ENCODE assay signal across 34 cellular contexts in genomic region chr12:34384693-34385092, GRCh38.
"Had no signal": no experiment of that assay in that cellular context is flagged by ENCODE, and none has a peak within 500 bp of the region (broad histone marks: within the 10 kb centered on the region; RNA-seq: fewer than 3 reads in every experiment).

No MANE protein-coding gene starts in this region.

- DNase-seq: Karpas-422, Kasumi-1, MG63, MM.1S, MV-4-11, NCI-H1048, NCI-H1092, NCI-H1092 treated with DMSO at 0.1 percent for 48 hours, NCI-H1105, NCI-H1105 treated with DMSO at 0.1 percent for 48 hours, NCI-H1417, NCI-H1417 treated with DMSO at 0.1 percent for 48 hours, NCI-H1436, NCI-H1436 treated with DMSO at 0.1 percent for 48 hours, NCI-H146, NCI-H1694, NCI-H1694 treated with DMSO at 0.1 percent for 48 hours, NCI-H187, NCI-H187 treated with DMSO at 0.1 percent for 48 hours, NCI-H1930, NCI-H2029, NCI-H2029 treated with DMSO at 0.1 percent for 48 hours, NCI-H2081, NCI-H2081 treated with DMSO at 0.1 percent for 48 hours, NCI-H2107, NCI-H2171, NCI-H2171 treated with DMSO at 0.1 percent for 48 hours, NCI-H2227 treated with DMSO at 0.1 percent for 48 hours, NCI-H226, NCI-H345, NCI-H446, NCI-H446 treated with DMSO at 0.1 percent for 48 hours, NCI-H510A, NCI-H510A treated with DMSO at 0.1 percent for 48 hours had no signal

- H3K4me3 ChIP-seq: MG63 had no signal

- H3K27me3 ChIP-seq: MG63 had no signal

- H3K36me3 ChIP-seq: MG63 had no signal

- H3K9me3 ChIP-seq: MG63 had no signal
